In the genomic region with DNA sequence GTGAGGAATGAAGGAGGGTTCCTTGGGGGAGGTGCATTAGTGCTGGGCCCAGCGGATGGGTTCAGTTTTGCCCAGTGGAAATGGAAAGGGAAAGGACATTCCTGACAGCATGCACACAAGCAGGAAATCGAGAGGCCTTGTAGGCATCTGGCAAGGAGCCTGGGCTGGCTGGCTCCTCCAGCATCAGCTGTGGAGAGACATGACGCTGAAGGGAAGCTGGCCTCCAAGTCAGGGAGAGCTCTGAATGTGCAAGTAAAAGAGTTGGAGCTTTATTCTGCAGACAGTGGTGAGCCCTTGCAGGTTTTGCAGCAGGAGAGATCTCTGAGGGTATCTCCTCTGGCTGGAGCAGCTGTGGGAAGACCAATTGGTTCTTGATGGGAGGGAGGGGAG, we compare ENCODE assay signal across 8 cellular contexts.
DNase-seq lines count a peak whose midpoint lies in the region; FAIRE-seq and TF ChIP-seq lines count a peak whose summit lies in the region.
"Had no signal": no experiment of that assay in that cellular context is flagged by ENCODE, and none has a peak within 500 bp of the region (broad histone marks: within the 10 kb centered on the region; RNA-seq: fewer than 3 reads in every experiment).

No MANE protein-coding gene starts in this region.

- H3K4me1 ChIP-seq in kidney (ENCODE audit: control insufficient read depth in 1 of 2, insufficient read depth in 1 of 2, low read depth in 1 of 2, low read length in 2 of 2): peaks cover 8 to 11% of the 10 kb centered on the region in 2 donors

- no peak overlapping the region for H3K9ac ChIP-seq in kidney (ENCODE audit: low read length in 2 of 2)

- peaks cover 0 to 5% of the 10 kb centered on the region in 2 donors for H3K9me3 ChIP-seq in kidney (ENCODE audit: control insufficient read depth in 1 of 2, low read length in 2 of 2)

- intact Hi-C loops in kidney (cut with DNase I): no loop called here

- FAIRE-seq in bronchial epithelial cell (lab: Jason Lieb, UNC) (no peak), kidney (lab: Jason Lieb, UNC) (no peak)

- TF ChIP-seq CTCF in bronchial epithelial cell (IDR thresholded peaks at IDR 0.05; ENCODE audit: insufficient read depth, low read length, severe bottlenecking) (no peak), kidney (IDR thresholded peaks at IDR 0.05; ENCODE audit: borderline replicate concordance, extremely low read depth, insufficient read depth) (no peak)

- no peaks in the 10 kb centered on the region for H3K36me3 ChIP-seq in bronchial epithelial cell (ENCODE audit: control insufficient read depth, insufficient read depth, low read length)
- H3K36me3 ChIP-seq in kidney (ENCODE audit: control insufficient read depth in 1 of 2, insufficient read depth in 2 of 2, low read length in 2 of 2): no peaks in the 10 kb centered on the region

- H3K27ac ChIP-seq in kidney (ENCODE audit: low read depth in 2 of 2, low read length in 2 of 2): peak overlapping the region in 1 of 2 donors; percentile 54

- H3K27me3 ChIP-seq in bronchial epithelial cell (ENCODE audit: control insufficient read depth, insufficient read depth, low read length): no peaks in the 10 kb centered on the region

- DNase-seq in M059J (ENCODE audit: low read depth) (peak; percentile 96), bronchial epithelial cell (ENCODE audit: low read depth) (peak; percentile 62), kidney (peak; percentile 92), superior temporal gyrus (ENCODE audit: extremely low spot score) (peak; percentile 71), NCI-H2107 treated with DMSO at 0.1 percent for 48 hours (lab: John Stamatoyannopoulos, UW; ENCODE audit: unreplicated experiment) (no peak), islet precursor cell (no peak), T-helper 1 cell (no peak)
- DNase-seq: NK-92 treated with Interleukin-12 subunit alpha and Interleukin-12 subunit beta, amount 100 ng/mL, for 24 hours had no signal

- H3K4me3 ChIP-seq in bronchial epithelial cell (ENCODE audit: low read depth, low read length) (no peak overlapping the region), kidney (ENCODE audit: low read length in 2 of 2) (no peak overlapping the region)

Comparison
In these comparisons a context has a peak if more than half of its experiments do, and no peak if none do; other contexts are left out.
1. DNase-seq: peak in M059J (single experiment), bronchial epithelial cell (single experiment), kidney (single experiment) and superior temporal gyrus (single experiment); none in NCI-H2107 treated with DMSO at 0.1 percent for 48 hours (single experiment), islet precursor cell (single experiment) and T-helper 1 cell (0 of 5).